Comparison of ENCODE assay signal across 8 cellular contexts in the genomic region with DNA sequence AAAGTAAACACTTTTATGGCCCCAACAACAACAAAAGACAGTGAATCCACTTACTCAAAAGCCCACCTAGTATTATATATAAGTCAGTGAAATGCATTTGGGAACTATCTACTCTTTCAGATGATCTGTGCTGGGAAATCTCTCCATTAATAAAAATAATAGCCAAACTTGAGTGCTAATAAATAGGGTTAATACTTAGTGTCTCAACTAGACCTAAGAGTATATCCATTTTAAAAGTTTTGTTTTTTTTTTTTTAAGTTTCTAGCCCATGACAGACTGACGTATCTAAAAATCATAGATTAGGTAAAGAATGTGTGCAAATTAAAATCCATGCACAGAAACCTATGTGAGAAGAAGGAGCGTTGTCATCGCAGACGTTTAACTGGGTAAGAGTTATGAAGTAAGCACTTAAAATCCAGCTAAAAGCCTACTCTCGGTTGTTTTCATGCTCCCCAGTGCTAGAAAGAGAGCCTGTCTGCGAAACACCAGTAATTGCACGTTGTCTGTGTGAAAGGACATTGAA.
DNase-seq lines count a peak whose midpoint lies in the region; ATAC-seq and TF ChIP-seq lines count a peak whose summit lies in the region.

No MANE protein-coding gene starts in this region.

- no peak for TF ChIP-seq CTCF in BE2C (IDR thresholded peaks at IDR 0.05; ENCODE audit: low read depth, low read length)
- TF ChIP-seq CTCF in coronary artery (IDR thresholded peaks at IDR 0.05) = no peak
- no peak for TF ChIP-seq CTCF in nephron (IDR thresholded peaks at IDR 0.05; ENCODE audit: unreplicated experiment in 3 of 3)

- H3K9me3 Mint-ChIP-seq in nephron = no peaks in the 10 kb centered on the region

- H3K36me3 ChIP-seq in BE2C = no peaks in the 10 kb centered on the region

- H3K27ac ChIP-seq in coronary artery = peak overlapping the region; percentile 32 to 76

- peak overlapping the region; percentile 86 to 88 (median 88) for H3K4me3 Mint-ChIP-seq in nephron

- H3K27me3 Mint-ChIP-seq in nephron (ENCODE audit: low read depth) = peaks cover 3% of the 10 kb centered on the region

- H3K27ac Mint-ChIP-seq in nephron = peak overlapping the region; percentile 94 to 98 (median 98)

- DNase-seq in BE2C (no peak), coronary artery (ENCODE audit: low spot score) (no peak), AML-193 (lab: John Stamatoyannopoulos, UW) (no peak), dedifferentiated amniotic fluid mesenchymal stem cell (ENCODE audit: extremely low spot score) (no peak), NCI-H2107 (lab: John Stamatoyannopoulos, UW) (no peak)
- no peak for DNase-seq in Jurkat, Clone E6-1 (ENCODE audit: low read depth, low spot score)

- H3K4me3 ChIP-seq in BE2C (ENCODE audit: low read depth, low read length) (peak overlapping the region; percentile 61), coronary artery (peak overlapping the region; percentile 70)
- H3K4me3 ChIP-seq in Jurkat, Clone E6-1 (ENCODE audit: low read length) = peak overlapping the region; percentile 52

- no peaks in the 10 kb centered on the region for H3K36me3 Mint-ChIP-seq in nephron (ENCODE audit: low read depth)

- no peaks in the 10 kb centered on the region for H3K9me3 ChIP-seq in BE2C

- no peak for ATAC-seq in GM21528 (IDR thresholded peaks at IDR 0.05; ENCODE audit: low FRiP score, unreplicated experiment)

- H3K4me1 ChIP-seq in BE2C = peaks cover 4% of the 10 kb centered on the region; the same call in 1 of the 2 replicates

- peaks cover 52% of the 10 kb centered on the region for H3K4me1 Mint-ChIP-seq in nephron

- H3K27me3 ChIP-seq in BE2C = no peaks in the 10 kb centered on the region
